ENCODE assay signal across 8 cellular contexts in the genomic region with DNA sequence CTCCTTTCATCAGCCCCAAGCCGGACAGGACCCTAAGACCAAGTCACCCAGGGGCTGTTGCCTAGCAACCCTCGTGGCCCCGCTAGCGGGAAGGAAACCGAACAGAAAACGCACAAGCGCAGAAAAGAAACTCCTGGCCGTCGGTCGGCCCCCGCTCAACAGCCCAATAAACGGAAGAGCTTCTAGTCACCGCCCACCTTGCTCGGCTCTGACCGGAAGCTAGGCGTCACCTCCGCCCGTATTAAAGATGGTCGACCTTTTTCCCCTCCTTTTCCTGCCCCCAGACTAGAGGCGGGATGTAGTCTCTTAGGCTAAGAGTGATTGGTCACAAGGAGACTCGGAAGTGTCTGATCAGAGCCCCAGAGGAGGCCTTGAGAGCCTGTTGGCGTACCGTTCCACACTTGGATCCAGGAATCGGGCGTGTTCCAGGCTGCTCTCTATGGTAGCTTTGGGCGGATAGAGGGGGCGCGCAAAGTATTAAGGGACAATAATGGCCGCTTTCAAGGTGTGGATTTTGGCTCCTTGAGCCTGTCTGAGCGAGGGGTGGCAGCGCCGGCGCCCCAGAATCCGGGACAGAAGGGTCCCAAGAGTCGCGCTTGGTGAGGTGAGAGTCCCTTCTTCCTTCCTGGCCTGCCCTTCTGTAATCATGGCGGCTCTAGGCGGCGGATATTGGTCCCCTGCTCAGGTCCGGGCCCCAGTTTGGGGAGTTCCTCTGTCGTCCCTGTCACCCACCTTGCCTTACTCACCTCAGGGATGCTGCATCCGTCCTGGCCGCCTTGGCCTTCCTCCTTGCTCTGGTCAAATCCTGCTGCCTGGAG. TPM values are rescaled to one million over a fixed set of nuclear protein-coding genes. Genes with fewer than 3 reads are reported as not detected.
DNase-seq lines count a peak whose midpoint lies in the region; ATAC-seq and TF ChIP-seq lines count a peak whose summit lies in the region.

A gene (plus strand): TSS at position 400 of the 818 bp plus-strand sequence. CDS start 2,311 bp downstream, outside the sequence.
A gene (minus strand): TSS at position 173 of the 818 bp plus-strand sequence. CDS start 2,871 bp downstream, outside the sequence.

- peak; percentile 95 for ATAC-seq in CD8-positive, alpha-beta T cell
- ATAC-seq in GM19467 (IDR thresholded peaks at IDR 0.05; ENCODE audit: unreplicated experiment) (peak; percentile 98), lower lobe of right lung (peak; percentile 99)

- intact Hi-C loops in CD8-positive, alpha-beta T cell (cut with DNase I, micrococcal nuclease) = loop anchor here (1.0 to 10.0 kb wide), 9 partner anchors 85 to 1289 kb away; a partner anchor contains a TSS
- intact Hi-C loops in lower lobe of right lung (cut with DNase I) = no loop called here

- peaks cover 69% of the 10 kb centered on the region for H3K36me3 Mint-ChIP-seq in CD8-positive, alpha-beta T cell

- no peaks in the 10 kb centered on the region for H3K9me3 Mint-ChIP-seq in CD8-positive, alpha-beta T cell

- H3K27ac ChIP-seq in CD8-positive, alpha-beta T cell (ENCODE audit: low read depth, low read length) = peak within 1 kb of the TSS; percentile 87
- H3K27ac ChIP-seq in lower lobe of right lung = peak within 1 kb of the TSS; percentile 94

- H3K9me3 ChIP-seq in CD8-positive, alpha-beta T cell (ENCODE audit: low read length) = no peaks in the 10 kb centered on the region
- no peaks in the 10 kb centered on the region for H3K9me3 ChIP-seq in lower lobe of right lung

- H3K36me3 ChIP-seq in CD8-positive, alpha-beta T cell (ENCODE audit: insufficient read depth, low read length) = peaks cover 35% of the 10 kb centered on the region
- peaks cover 47% of the 10 kb centered on the region for H3K36me3 ChIP-seq in lower lobe of right lung

- peak within 1 kb of the TSS; percentile 98 for H3K27ac Mint-ChIP-seq in CD8-positive, alpha-beta T cell

- CTCF ChIA-PET in CD8-positive, alpha-beta T cell (lab: Charles Lee) = interaction anchor here (3.0 kb wide), 1 partner anchor 27 kb away, joined by 10 read pairs; no protein-coding TSS in a partner anchor

- H3K27me3 ChIP-seq in CD8-positive, alpha-beta T cell (ENCODE audit: insufficient read depth, low read length) = no peaks in the 10 kb centered on the region
- no peaks in the 10 kb centered on the region for H3K27me3 ChIP-seq in lower lobe of right lung (ENCODE audit: low read depth)

- peak within 1 kb of the TSS; percentile 89 for H3K4me3 ChIP-seq in CD8-positive, alpha-beta T cell (ENCODE audit: low read depth, low read length)
- peak within 1 kb of the TSS; percentile 98 for H3K4me3 ChIP-seq in lower lobe of right lung

- TF ChIP-seq CTCF in CD8-positive, alpha-beta T cell (IDR thresholded peaks at IDR 0.05) = no peak
- no peak for TF ChIP-seq CTCF in lower lobe of right lung (IDR thresholded peaks at IDR 0.05)

- H3K4me1 Mint-ChIP-seq in CD8-positive, alpha-beta T cell (ENCODE audit: low read depth) = peaks cover 46% of the 10 kb centered on the region

- peaks cover 32% of the 10 kb centered on the region for H3K4me1 ChIP-seq in CD8-positive, alpha-beta T cell (ENCODE audit: insufficient read depth, low read length)
- peaks cover 41% of the 10 kb centered on the region for H3K4me1 ChIP-seq in lower lobe of right lung

- H3K4me3 Mint-ChIP-seq in CD8-positive, alpha-beta T cell = peak within 1 kb of the TSS; percentile 98

- POLR2A ChIA-PET in CD8-positive, alpha-beta T cell (lab: Charles Lee) = no interaction called here

- peak; percentile 83 to 93 (median 87) for DNase-seq in CD8-positive, alpha-beta T cell
- DNase-seq in HS-27A (ENCODE audit: low read depth) (peak; percentile 97), NK-92 (lab: John Stamatoyannopoulos, UW; ENCODE audit: unreplicated experiment) (peak; percentile 73), lower lobe of right lung (peak; percentile 95)
- DNase-seq in activated CD8-positive, alpha-beta memory T cell treated with anti-CD3 and anti-CD28 coated beads for 1 hour (ENCODE audit: extremely low read depth in 1 of 2, low read depth in 1 of 2) = peak; percentile 78 to 81
- DNase-seq in effector CD4-positive, alpha-beta T cell = peak; percentile 86
- peak; percentile 85 to 90 (median 88) for DNase-seq in stimulated activated CD4-positive, alpha-beta T cell treated with anti-CD3 and anti-CD28 coated beads, TNF-alpha, amount 100 ng/mL, for 24 hours (ENCODE audit: low read depth in 3 of 3)

- no peaks in the 10 kb centered on the region for H3K27me3 Mint-ChIP-seq in CD8-positive, alpha-beta T cell (ENCODE audit: low read depth)

RNA-seq across cellular contexts. Expression of the first gene that starts in this region (rescaled TPM):
- 100 to 1,000 TPM; 122 to 126 TPM for total RNA-seq in CD8-positive, alpha-beta T cell
- 52.5 TPM for total RNA-seq in lower lobe of right lung

RNA-seq across cellular contexts. Expression of the second gene that starts in this region (rescaled TPM):
- 10 to 100 TPM; 16.7 to 18.3 TPM for total RNA-seq in CD8-positive, alpha-beta T cell
- 14.4 TPM for total RNA-seq in lower lobe of right lung

Comparison
In these comparisons a context has a peak if more than half of its experiments do, and no peak if none do; other contexts are left out.
1. Peak in every context shown above with its lines: DNase-seq, ATAC-seq, H3K4me3 ChIP-seq and H3K27ac ChIP-seq.